Comparison of ENCODE assay signal across 21 cellular contexts in the genomic region with DNA sequence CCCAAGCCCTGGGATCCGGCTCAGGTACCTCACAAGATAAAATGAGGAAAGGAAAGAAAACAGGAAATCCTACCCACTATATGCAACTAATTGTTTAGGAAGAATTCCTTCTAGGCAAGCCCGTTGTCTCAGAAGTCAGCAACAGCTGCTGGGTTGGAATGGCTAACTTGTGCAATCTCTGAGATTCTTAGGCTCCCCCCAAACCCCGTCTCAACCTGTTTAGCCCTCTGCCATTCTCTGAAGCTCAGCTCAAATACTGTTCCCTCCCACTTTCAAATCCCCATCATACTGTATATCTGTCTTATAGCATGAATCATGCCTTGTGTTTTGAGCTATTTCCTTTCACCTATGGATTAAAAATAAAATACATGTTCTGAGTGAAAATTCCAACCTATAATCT.
"Had no signal": no experiment of that assay in that cellular context is flagged by ENCODE, and none has a peak within 500 bp of the region (broad histone marks: within the 10 kb centered on the region; RNA-seq: fewer than 3 reads in every experiment).

No MANE protein-coding gene starts in this region.

- H3K27ac Mint-ChIP-seq: natural killer cell treated with Interleukin-12 subunit alpha and Interleukin-12 subunit beta and Interleukin-15 and Interleukin-18, amount 100 ng/mL, for 72 hours; progenitor cell of endocrine pancreas had no signal

- H3K27me3 ChIP-seq: colonic mucosa, gastrocnemius medialis, pancreas, tibial artery, upper lobe of left lung, uterus had no signal

- H3K36me3 ChIP-seq: colonic mucosa, gastrocnemius medialis, heart right ventricle, pancreas, tibial artery, upper lobe of left lung, uterus had no signal

- DNase-seq: colonic mucosa; dermis blood vessel endothelial cell; gastrocnemius medialis; heart right ventricle; hypothalamus; kidney glomerular epithelial cell; mammary epithelial cell; mucosa of descending colon; occipital lobe; pancreas; right cardiac atrium; stimulated activated CD4-positive, alpha-beta T cell treated with anti-CD3 and anti-CD28 coated beads, Interleukin-2, amount 100 ng/mL, for 48 hours; stimulated activated naive CD4-positive, alpha-beta T cell treated with Interleukin-2 at 50 U/mL for 16 hours; tibial artery; upper lobe of left lung; uterus had no signal

- H3K4me3 ChIP-seq: colonic mucosa, gastrocnemius medialis, heart right ventricle, mucosa of descending colon, pancreas, smooth muscle cell, tibial artery, upper lobe of left lung, uterus had no signal

- H3K4me2 ChIP-seq: smooth muscle cell had no signal

- H3K4me1 ChIP-seq: colonic mucosa, gastrocnemius medialis, pancreas, tibial artery, uterus had no signal

- H3K9me3 ChIP-seq: colonic mucosa, gastrocnemius medialis, heart right ventricle, mucosa of descending colon, pancreas, tibial artery, upper lobe of left lung, uterus had no signal

- H3K9me3 Mint-ChIP-seq: natural killer cell treated with Interleukin-12 subunit alpha and Interleukin-12 subunit beta and Interleukin-15 and Interleukin-18, amount 100 ng/mL, for 72 hours had no signal

- H3K4me3 Mint-ChIP-seq: natural killer cell treated with Interleukin-12 subunit alpha and Interleukin-12 subunit beta and Interleukin-15 and Interleukin-18, amount 100 ng/mL, for 72 hours had no signal

- ATAC-seq: gastrocnemius medialis; heart right ventricle; left lobe of liver; mucosa of descending colon; natural killer cell treated with Interleukin-12 subunit alpha and Interleukin-12 subunit beta and Interleukin-15 and Interleukin-18, amount 100 ng/mL, for 72 hours; pancreas; right cardiac atrium had no signal

- H3K27ac ChIP-seq: colonic mucosa, gastrocnemius medialis, heart right ventricle, pancreas, tibial artery, upper lobe of left lung, uterus had no signal

- FAIRE-seq: islet of Langerhans had no signal

- H3K36me3 Mint-ChIP-seq: natural killer cell treated with Interleukin-12 subunit alpha and Interleukin-12 subunit beta and Interleukin-15 and Interleukin-18, amount 100 ng/mL, for 72 hours had no signal
